In the genomic region with DNA sequence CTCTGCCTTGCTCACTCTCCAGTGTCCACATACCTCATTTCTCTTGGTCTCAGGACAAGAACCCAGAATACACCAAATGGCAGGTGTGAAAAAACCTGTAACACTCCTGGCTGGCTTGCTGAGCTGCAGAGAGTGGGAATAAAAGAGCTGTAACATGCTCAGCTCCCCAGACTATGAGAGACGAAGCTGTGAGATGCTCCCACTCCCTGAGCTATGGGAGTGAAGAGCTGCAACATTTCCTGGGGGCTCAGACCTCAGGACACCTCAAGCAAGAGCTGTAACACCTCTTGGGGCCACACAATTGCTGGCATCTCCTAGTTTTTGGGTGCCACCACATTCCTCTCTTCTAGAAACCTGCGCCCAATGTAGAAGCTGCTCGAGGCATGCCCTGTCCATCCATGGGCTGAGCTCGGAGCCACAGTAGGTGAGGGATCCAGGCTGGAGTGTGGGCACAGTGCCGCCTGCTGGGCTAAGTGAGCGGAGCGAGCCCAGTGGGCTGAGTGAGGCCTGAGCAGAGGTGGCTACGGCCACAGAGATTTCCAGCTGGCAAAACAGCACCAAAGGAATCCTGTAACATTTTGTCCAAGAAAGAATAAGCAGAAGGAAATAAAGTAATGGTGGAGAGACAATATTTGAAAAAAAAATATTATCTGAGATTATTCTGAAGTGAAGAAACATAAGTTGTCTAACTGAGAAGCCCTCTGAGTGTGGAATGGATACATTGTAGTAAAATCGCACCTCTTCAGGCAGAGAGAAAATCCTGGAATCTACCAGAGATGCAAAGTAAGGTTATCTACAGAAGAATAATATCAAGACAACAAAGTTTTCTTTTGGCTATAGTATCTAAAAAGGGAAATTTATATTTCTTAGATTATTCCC, we compare ENCODE assay signal across 8 cellular contexts.
DNase-seq lines count a peak whose midpoint lies in the region; ATAC-seq, FAIRE-seq and TF ChIP-seq lines count a peak whose summit lies in the region.

No MANE protein-coding gene starts in this region.

- CTCF ChIA-PET in BJ (lab: Yijun Ruan, JAX), result interaction anchor here (0.6 to 1.1 kb wide), 3 partner anchors 36 to 169 kb away, joined by 3 read pairs; no protein-coding TSS in a partner anchor
- CTCF ChIA-PET in activated CD4-positive, alpha-beta memory T cell treated with anti-CD3 and anti-CD28 coated beads, Interleukin-2, amount 10 ng/mL, durations not matched to agents 7 days and 5 days (lab: Charles Lee), result no interaction called here

- no peaks in the 10 kb centered on the region for H3K4me1 Mint-ChIP-seq in activated CD4-positive, alpha-beta memory T cell treated with anti-CD3 and anti-CD28 coated beads, Interleukin-2, amount 10 ng/mL, durations not matched to agents 7 days and 5 days

- FAIRE-seq in urothelium cell line (lab: Jason Lieb, UNC), result no peak

- H3K36me3 ChIP-seq in BJ (ENCODE audit: control insufficient read depth, insufficient read depth, low read length), result no peaks in the 10 kb centered on the region

- no peaks in the 10 kb centered on the region for H3K9me3 Mint-ChIP-seq in activated CD4-positive, alpha-beta memory T cell treated with anti-CD3 and anti-CD28 coated beads, Interleukin-2, amount 10 ng/mL, durations not matched to agents 7 days and 5 days

- H3K27me3 Mint-ChIP-seq in activated CD4-positive, alpha-beta memory T cell treated with anti-CD3 and anti-CD28 coated beads, Interleukin-2, amount 10 ng/mL, durations not matched to agents 7 days and 5 days, result no peaks in the 10 kb centered on the region

- TF ChIP-seq POLR2A in NB4 (IDR thresholded peaks at IDR 0.05; ENCODE audit: extremely low read depth, insufficient read length), result no peak
- no peak for TF ChIP-seq POLR2A in GM18505 (IDR thresholded peaks at IDR 0.05; ENCODE audit: borderline replicate concordance, extremely low read depth, insufficient read depth, insufficient read length)

- no peak overlapping the region for H3K4me3 Mint-ChIP-seq in activated CD4-positive, alpha-beta memory T cell treated with anti-CD3 and anti-CD28 coated beads, Interleukin-2, amount 10 ng/mL, durations not matched to agents 7 days and 5 days

- no peaks in the 10 kb centered on the region for H3K36me3 Mint-ChIP-seq in activated CD4-positive, alpha-beta memory T cell treated with anti-CD3 and anti-CD28 coated beads, Interleukin-2, amount 10 ng/mL, durations not matched to agents 7 days and 5 days (ENCODE audit: low read depth)

- H3K27me3 ChIP-seq in BJ (ENCODE audit: control insufficient read depth, insufficient read depth, low read length), result no peaks in the 10 kb centered on the region

- no peak overlapping the region for H3K4me3 ChIP-seq in BJ (ENCODE audit: low read depth, low read length)
- H3K4me3 ChIP-seq in NB4 (ENCODE audit: low read depth, low read length), result no peak overlapping the region

- TF ChIP-seq CTCF in BJ (IDR thresholded peaks at IDR 0.05; ENCODE audit: insufficient read depth, low read depth, low read length) (peak; percentile 59), NB4 (IDR thresholded peaks at IDR 0.05; ENCODE audit: low read depth, low read length) (peak; percentile 90)

- H3K27ac Mint-ChIP-seq in activated CD4-positive, alpha-beta memory T cell treated with anti-CD3 and anti-CD28 coated beads, Interleukin-2, amount 10 ng/mL, durations not matched to agents 7 days and 5 days, result no peak overlapping the region

- POLR2A ChIA-PET in BJ (lab: Charles Lee), result no interaction called here
- POLR2A ChIA-PET in activated CD4-positive, alpha-beta memory T cell treated with anti-CD3 and anti-CD28 coated beads, Interleukin-2, amount 10 ng/mL, durations not matched to agents 7 days and 5 days (lab: Charles Lee), result no interaction called here

- DNase-seq in BJ (ENCODE audit: low read depth) (no peak), NB4 (ENCODE audit: low read depth) (peak; percentile 29), fibroblast of peridontal ligament (ENCODE audit: extremely low read depth) (peak; percentile 21), urothelium cell line (ENCODE audit: low spot score) (peak; percentile 13), LoVo (ENCODE audit: low spot score) (no peak)
- no peak for DNase-seq in activated CD4-positive, alpha-beta memory T cell treated with anti-CD3 and anti-CD28 coated beads, Interleukin-2, amount 10 ng/mL, durations not matched to agents 7 days and 5 days

- ATAC-seq in GM21526 (IDR thresholded peaks at IDR 0.05; ENCODE audit: low FRiP score, unreplicated experiment) (peak; percentile 63), GM18505 (IDR thresholded peaks at IDR 0.05; ENCODE audit: unreplicated experiment) (no peak)

Comparison
In these comparisons a context has a peak if more than half of its experiments do, and no peak if none do; other contexts are left out.
1. DNase-seq: peak in NB4 (single experiment), fibroblast of peridontal ligament (single experiment) and urothelium cell line (single experiment); none in BJ (single experiment), LoVo (single experiment) and activated CD4-positive, alpha-beta memory T cell treated with anti-CD3 and anti-CD28 coated beads, Interleukin-2, amount 10 ng/mL, durations not matched to agents 7 days and 5 days (single experiment).